In the genomic region with DNA sequence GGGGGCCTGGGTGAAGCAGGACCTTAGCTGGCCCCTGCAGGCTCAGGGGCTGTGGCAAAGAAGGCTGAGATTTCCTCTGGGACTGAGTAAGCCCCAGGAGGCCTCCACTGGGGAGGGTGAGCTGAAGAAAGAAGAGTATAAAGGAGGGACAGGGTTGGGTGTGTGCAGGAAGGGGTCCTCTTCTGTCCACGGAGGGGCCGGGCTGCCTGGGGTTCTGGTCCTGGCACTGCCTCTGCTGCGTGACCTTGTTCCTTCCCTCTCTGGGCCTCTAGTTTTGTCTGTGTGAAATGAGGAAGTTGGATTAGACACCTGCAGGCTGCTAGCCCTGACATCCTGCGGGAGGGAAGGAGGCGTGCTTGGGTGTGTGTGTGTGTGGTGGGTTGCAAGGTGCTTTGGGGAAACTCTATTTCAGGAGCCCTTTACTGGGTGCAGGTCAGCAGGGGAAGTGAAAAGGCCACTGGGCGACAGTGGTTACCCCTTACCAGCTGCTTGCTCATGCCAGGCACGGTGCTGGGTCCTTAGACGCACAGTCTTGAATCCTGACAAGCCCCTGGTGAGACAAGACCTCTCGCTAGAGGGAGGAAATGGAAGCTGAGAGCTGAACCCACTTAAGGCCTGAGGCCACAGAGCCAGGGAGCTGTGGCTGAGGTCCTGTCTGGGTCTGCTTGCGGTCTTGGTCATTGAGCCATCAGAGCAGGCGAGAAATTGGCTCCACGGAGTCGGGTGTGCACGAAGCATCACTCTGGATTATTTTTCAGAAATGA, we compare ENCODE assay signal across 8 cellular contexts.
DNase-seq lines count a peak whose midpoint lies in the region; ATAC-seq, FAIRE-seq and TF ChIP-seq lines count a peak whose summit lies in the region.

No MANE protein-coding gene starts in this region.

- no peak overlapping the region for H2BK120ac ChIP-seq in H1 (replicated peaks; ENCODE audit: low read depth, low read length)

- H3K27me3 ChIP-seq in H1 (replicated peaks in 1 of 4; ENCODE audit: control insufficient read depth in 3 of 4, extremely low read depth in 1 of 4, insufficient read depth in 3 of 4, low read length in 3 of 4), result no peaks in the 10 kb centered on the region
- no peaks in the 10 kb centered on the region for H3K27me3 ChIP-seq in tibial nerve

- TF ChIP-seq POLR2A in GM18505 (IDR thresholded peaks at IDR 0.05; ENCODE audit: borderline replicate concordance, extremely low read depth, insufficient read depth, insufficient read length) (peak; percentile 40), H1 (IDR thresholded peaks at IDR 0.05; ENCODE audit: control extremely low read depth in 1 of 2, low read depth in 2 of 2, low read length in 2 of 2) (no peak), tibial nerve (IDR thresholded peaks at IDR 0.05) (no peak)

- peaks cover 0 to 16% (median 4%) of the 10 kb centered on the region in 4 experiments; a peak in 4 of 8 replicates for H3K36me3 ChIP-seq in H1 (ENCODE audit: control insufficient read depth in 2 of 4, insufficient read depth in 4 of 4, low read length in 3 of 4)
- H3K36me3 ChIP-seq in tibial nerve, result no peaks in the 10 kb centered on the region

- WGBS in H1 (ENCODE audit: extremely low coverage in 1 of 2, insufficient coverage in 1 of 2, insufficient read length in 1 of 2, insufficient replicate concordance in 2 of 2, low coverage in 1 of 2, low lambda C conversion rate in 2 of 2, missing lambda C conversion rate in 1 of 2), 2 experiments, result 94% methylated on average over 14 of the region's 14 CpGs; no CpG with 5 or more reads in 1 of the 2 experiments
- WGBS in tibial nerve, 2 donors, result 54 to 64% methylated on average over 6 to 14 of the region's 14 CpGs

- H3K9ac ChIP-seq in H1 (replicated peaks in 1 of 4; ENCODE audit: extremely low read depth in 1 of 4, low read depth in 3 of 4, low read length in 3 of 4), result no peak overlapping the region

- no peak overlapping the region for H2BK12ac ChIP-seq in H1 (ENCODE audit: low read depth, low read length)

- TF ChIP-seq RAD21 in H1 (IDR thresholded peaks at IDR 0.05 in 1 of 2, conservative IDR thresholded peaks at IDR 0.05 in 1 of 2; ENCODE audit: low read depth in 2 of 2, low read length in 2 of 2), result no peak

- no peak overlapping the region for H3K18ac ChIP-seq in H1 (ENCODE audit: extremely low read depth, low read length)

- H3K79me2 ChIP-seq in H1 (ENCODE audit: control insufficient read depth in 1 of 2, insufficient read depth in 2 of 2, low read length in 2 of 2), result no peaks in the 10 kb centered on the region

- H3K4ac ChIP-seq in H1 (replicated peaks; ENCODE audit: insufficient read length, low read depth, low read length), result no peak overlapping the region

- H2BK5ac ChIP-seq in H1 (ENCODE audit: low read depth, low read length), result no peak overlapping the region

- no peak for FAIRE-seq in H1 (lab: Jason Lieb, UNC)

- no peak overlapping the region for H3K23ac ChIP-seq in H1 (ENCODE audit: insufficient read length)

- H2AK5ac ChIP-seq in H1 (ENCODE audit: low read depth, low read length), result no peak overlapping the region

- peak overlapping the region; percentile 35; the same call in 1 of the 2 replicates for H4K8ac ChIP-seq in H1 (ENCODE audit: extremely low read depth, insufficient read depth, low read length)

- H3K56ac ChIP-seq in H1 (replicated peaks; ENCODE audit: insufficient read length, low read depth, low read length), result no peak overlapping the region

- H3K27ac ChIP-seq in H1 (ENCODE audit: low read depth, low read length), result no peak overlapping the region
- H3K27ac ChIP-seq in tibial nerve, result peak overlapping the region; percentile 77 to 93 (median 86)

- H2BK20ac ChIP-seq in H1 (ENCODE audit: low read length), result no peak overlapping the region

- no peak overlapping the region for H4K91ac ChIP-seq in H1 (replicated peaks; ENCODE audit: insufficient read length, low read length)

- H2BK15ac ChIP-seq in H1 (ENCODE audit: low read length), result no peak overlapping the region

- ATAC-seq in GM18505 (IDR thresholded peaks at IDR 0.05; ENCODE audit: unreplicated experiment), result peak; percentile 55
- ATAC-seq in GM21529 (IDR thresholded peaks at IDR 0.05; ENCODE audit: unreplicated experiment), result peak; percentile 63

- no peak overlapping the region for H4K5ac ChIP-seq in H1 (ENCODE audit: insufficient read length, low read depth, low read length)

- no peaks in the 10 kb centered on the region; the same call in 1 of the 2 replicates for H3K79me1 ChIP-seq in H1 (ENCODE audit: low read depth, low read length)

- peaks cover 0 to 5% of the 10 kb centered on the region in 2 experiments for H4K20me1 ChIP-seq in H1 (replicated peaks in 1 of 2; ENCODE audit: control insufficient read depth in 1 of 2, insufficient read depth in 2 of 2, low read length in 2 of 2)

- no peaks in the 10 kb centered on the region for H3K4me1 ChIP-seq in H1 (replicated peaks in 1 of 4; ENCODE audit: control insufficient read depth in 3 of 4, insufficient read depth in 4 of 4, low read length in 3 of 4)
- H3K4me1 ChIP-seq in tibial nerve, result peaks cover 0 to 41% (median 23%) of the 10 kb centered on the region in 4 donors

- DNase-seq in KG1 (lab: John Stamatoyannopoulos, UW) (peak; percentile 28), H1 (ENCODE audit: low read depth in 1 of 2, low spot score in 2 of 2) (no peak), tibial nerve (ENCODE audit: low spot score in 2 of 2) (no peak), NCI-H226 (no peak), NCI-H2171 (lab: John Stamatoyannopoulos, UW) (no peak), NCI-H2171 treated with DMSO at 0.1 percent for 48 hours (lab: John Stamatoyannopoulos, UW) (no peak)

- TF ChIP-seq CTCF in H1 (IDR thresholded peaks at IDR 0.05; ENCODE audit: control extremely low read depth in 1 of 3, insufficient read depth in 1 of 3, low read depth in 1 of 3, low read length in 3 of 3), result no peak
- no peak for TF ChIP-seq CTCF in tibial nerve (IDR thresholded peaks at IDR 0.05)

- H3K14ac ChIP-seq in H1 (ENCODE audit: insufficient read length), result peak overlapping the region; percentile 0

- H3K9me3 ChIP-seq in H1 (ENCODE audit: insufficient read depth in 2 of 2, low read depth in 1 of 2, low read length in 1 of 2), result no peaks in the 10 kb centered on the region
- H3K9me3 ChIP-seq in tibial nerve, result no peaks in the 10 kb centered on the region

- no peak overlapping the region for H3K4me2 ChIP-seq in H1 (ENCODE audit: insufficient read depth in 1 of 2, low read depth in 2 of 2, low read length in 2 of 2)

- no peaks in the 10 kb centered on the region; the same call in 1 of the 2 replicates for H3K23me2 ChIP-seq in H1 (ENCODE audit: low read depth, low read length)

- CTCF ChIA-PET in H1 (lab: Charles Lee; ENCODE audit: partially characterized antibody), result interaction anchor here (1.1 to 6.7 kb wide), 4 partner anchors 10 to 153 kb away, joined by 5 to 35 read pairs (median 5); no protein-coding TSS in a partner anchor

- H3K4me3 ChIP-seq in H1 (ENCODE audit: extremely low read depth in 1 of 4, insufficient read depth in 2 of 4, low read depth in 3 of 4, low read length in 4 of 4) (no peak overlapping the region), tibial nerve (no peak overlapping the region)

- no peak overlapping the region for H2AFZ ChIP-seq in H1 (ENCODE audit: low read length)

- TF ChIP-seq EP300 in H1 (IDR thresholded peaks at IDR 0.05; ENCODE audit: borderline replicate concordance in 1 of 2, low read depth in 2 of 2, low read length in 2 of 2) (no peak), tibial nerve (IDR thresholded peaks at IDR 0.05) (no peak)

- POLR2A ChIA-PET in H1 (lab: Charles Lee; ENCODE audit: partially characterized antibody), result no interaction called here

TF ChIP-seq in H1, 55 proteins besides CTCF, POLR2A, EP300 and RAD21:
- TF ChIP-seq POU5F1 (IDR thresholded peaks at IDR 0.05; ENCODE audit: low read depth, low read length) (no peak), KDM5A (IDR thresholded peaks at IDR 0.05; ENCODE audit: low read length) (no peak), EGR1 (IDR thresholded peaks at IDR 0.05; ENCODE audit: borderline replicate concordance, low read depth, low read length) (no peak), EZH2 (IDR thresholded peaks at IDR 0.05; ENCODE audit: low read depth, low read length, severe bottlenecking) (no peak), SUZ12 (IDR thresholded peaks at IDR 0.05; ENCODE audit: low read length) (no peak), FOSL1 (IDR thresholded peaks at IDR 0.05; ENCODE audit: insufficient read depth, low read depth, low read length) (no peak), SP4 (IDR thresholded peaks at IDR 0.05; ENCODE audit: low read length) (no peak)
- TF ChIP-seq, protein P1, sequence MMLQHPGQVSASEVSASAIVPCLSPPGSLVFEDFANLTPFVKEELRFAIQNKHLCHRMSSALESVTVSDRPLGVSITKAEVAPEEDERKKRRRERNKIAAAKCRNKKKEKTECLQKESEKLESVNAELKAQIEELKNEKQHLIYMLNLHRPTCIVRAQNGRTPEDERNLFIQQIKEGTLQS (IDR thresholded peaks at IDR 0.05; ENCODE audit: insufficient read depth, low read depth, low read length), result no peak
